In the genomic region with DNA sequence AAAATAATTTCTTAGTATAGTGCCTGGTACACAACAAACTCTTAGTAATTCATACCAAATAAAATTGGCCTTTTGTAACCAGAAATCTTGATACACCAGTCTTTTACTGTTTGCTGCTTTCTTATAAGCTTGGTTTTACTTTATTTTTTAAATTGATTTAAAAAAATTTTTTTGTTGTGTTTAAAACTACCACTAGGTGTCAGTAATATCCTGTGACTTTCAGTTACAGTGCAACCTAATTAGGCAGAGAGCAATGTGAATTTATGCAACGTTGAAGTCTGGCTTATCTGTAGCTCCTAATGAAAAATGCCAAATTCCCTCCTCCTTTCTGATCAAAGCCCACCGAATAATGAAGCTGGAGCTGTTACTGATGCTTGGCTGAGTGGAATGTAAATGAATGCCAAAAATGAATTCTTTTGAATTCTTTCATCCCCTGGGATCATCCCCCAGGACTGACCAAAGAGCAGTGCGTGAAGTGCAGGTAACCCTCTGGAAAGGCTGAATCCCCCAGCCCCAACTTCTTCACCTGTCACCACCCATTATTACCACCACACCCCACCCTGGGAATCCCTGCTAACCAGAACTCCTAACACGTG, we compare ENCODE assay signal across 1 cellular context.
TF ChIP-seq lines count a peak whose summit lies in the region.

No MANE protein-coding gene starts in this region.

TF ChIP-seq in HepG2, 621 proteins besides CTCF, POLR2A, EP300 and RAD21 (continued from another document and continues in another):
- TF ChIP-seq, protein P1, sequence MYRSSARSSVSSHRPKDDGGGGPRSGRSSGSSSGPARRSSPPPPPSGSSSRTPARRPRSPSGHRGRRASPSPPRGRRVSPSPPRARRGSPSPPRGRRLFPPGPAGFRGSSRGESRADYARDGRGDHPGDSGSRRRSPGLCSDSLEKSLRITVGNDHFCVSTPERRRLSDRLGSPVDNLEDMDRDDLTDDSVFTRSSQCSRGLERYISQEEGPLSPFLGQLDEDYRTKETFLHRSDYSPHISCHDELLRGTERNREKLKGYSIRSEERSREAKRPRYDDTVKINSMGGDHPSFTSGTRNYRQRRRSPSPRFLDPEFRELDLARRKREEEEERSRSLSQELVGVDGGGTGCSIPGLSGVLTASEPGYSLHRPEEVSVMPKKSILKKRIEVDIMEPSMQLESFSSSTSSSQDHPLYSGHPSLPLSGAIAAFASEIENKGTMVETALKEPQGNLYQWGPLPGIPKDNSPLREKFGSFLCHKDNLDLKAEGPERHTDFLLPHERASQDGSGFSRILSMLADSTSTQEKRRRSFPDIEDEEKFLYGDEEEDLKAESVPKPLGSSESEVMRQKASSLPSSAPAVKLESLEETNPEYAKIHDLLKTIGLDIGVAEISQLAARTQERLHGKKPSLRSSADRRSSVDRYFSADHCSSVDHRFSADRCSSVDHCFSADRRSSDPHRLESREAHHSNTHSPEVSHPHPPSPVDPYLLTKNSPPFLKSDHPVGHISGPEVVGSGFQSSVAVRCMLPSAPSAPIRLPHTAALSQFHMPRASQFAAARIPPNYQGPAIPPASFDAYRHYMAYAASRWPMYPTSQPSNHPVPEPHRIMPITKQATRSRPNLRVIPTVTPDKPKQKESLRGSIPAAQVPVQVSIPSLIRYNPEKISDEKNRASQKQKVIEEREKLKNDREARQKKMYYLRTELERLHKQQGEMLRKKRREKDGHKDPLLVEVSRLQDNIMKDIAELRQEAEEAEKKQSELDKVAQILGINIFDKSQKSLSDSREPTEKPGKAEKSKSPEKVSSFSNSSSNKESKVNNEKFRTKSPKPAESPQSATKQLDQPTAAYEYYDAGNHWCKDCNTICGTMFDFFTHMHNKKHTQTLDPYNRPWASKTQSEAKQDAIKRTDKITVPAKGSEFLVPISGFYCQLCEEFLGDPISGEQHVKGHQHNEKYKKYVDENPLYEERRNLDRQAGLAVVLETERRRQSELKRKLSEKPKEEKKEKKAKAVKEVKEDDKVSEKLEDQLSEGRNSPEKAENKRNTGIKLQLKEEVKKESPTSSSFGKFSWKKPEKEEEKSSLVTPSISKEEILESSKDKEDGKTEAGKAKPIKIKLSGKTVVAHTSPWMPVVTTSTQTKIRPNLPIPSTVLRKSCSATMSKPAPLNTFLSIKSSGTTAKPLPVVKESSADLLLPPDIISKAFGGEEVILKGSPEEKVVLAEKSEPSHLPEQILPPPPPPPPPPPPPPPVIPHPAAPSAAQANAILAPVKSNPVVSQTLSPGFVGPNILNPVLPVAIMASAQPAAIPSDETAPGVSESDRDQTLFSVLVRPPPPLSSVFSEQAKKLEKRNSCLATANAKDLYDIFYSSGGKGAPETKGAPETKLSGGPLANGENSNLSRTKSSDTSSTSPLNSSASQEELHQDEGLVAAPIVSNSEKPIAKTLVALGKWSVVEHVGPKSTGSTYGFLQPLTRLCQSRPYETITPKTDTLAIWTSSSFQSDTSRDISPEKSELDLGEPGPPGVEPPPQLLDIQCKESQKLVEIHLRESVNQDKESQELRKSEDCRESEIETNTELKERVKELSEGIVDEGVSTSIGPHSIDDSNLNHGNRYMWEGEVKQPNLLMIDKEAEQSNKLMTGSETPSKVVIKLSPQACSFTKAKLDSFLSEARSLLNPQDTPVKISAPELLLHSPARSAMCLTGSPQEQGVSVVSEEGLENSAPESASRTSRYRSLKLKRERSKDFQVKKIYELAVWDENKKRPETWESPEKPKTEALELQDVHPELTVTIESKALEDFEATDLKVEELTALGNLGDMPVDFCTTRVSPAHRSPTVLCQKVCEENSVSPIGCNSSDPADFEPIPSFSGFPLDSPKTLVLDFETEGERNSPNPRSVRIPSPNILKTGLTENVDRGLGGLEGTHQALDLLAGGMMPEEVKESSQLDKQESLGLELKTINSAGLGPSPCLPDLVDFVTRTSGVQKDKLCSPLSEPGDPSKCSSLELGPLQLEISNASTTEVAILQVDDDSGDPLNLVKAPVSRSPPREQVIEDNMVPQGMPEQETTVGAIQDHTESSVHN (CRISPR knock-in tag; IDR thresholded peaks at IDR 0.05) = no peak
- TF ChIP-seq SIX4 (CRISPR knock-in tag; IDR thresholded peaks at IDR 0.05) (no peak), ZNF556 (CRISPR knock-in tag; IDR thresholded peaks at IDR 0.05; ENCODE audit: borderline replicate concordance) (no peak), ISX (CRISPR knock-in tag; conservative IDR thresholded peaks at IDR 0.05) (no peak), HMGA1 (CRISPR knock-in tag; conservative IDR thresholded peaks at IDR 0.05) (no peak), ZBTB42 (CRISPR knock-in tag; IDR thresholded peaks at IDR 0.05) (no peak), ERF (CRISPR knock-in tag; IDR thresholded peaks at IDR 0.05) (no peak), ZC3H4 (CRISPR knock-in tag; IDR thresholded peaks at IDR 0.05; ENCODE audit: borderline replicate concordance) (no peak), KAT2B (IDR thresholded peaks at IDR 0.05; ENCODE audit: borderline replicate concordance, low read depth, low read length) (no peak), WIZ (CRISPR knock-in tag; IDR thresholded peaks at IDR 0.05) (no peak), ZNF446 (CRISPR knock-in tag; IDR thresholded peaks at IDR 0.05) (no peak), CEBPG (CRISPR knock-in tag; IDR thresholded peaks at IDR 0.05) (peak; percentile 58; the same call in 1 of the 2 replicates), U2AF2 (IDR thresholded peaks at IDR 0.05; ENCODE audit: low read depth, low read length) (no peak), ZNF235 (CRISPR knock-in tag; IDR thresholded peaks at IDR 0.05; ENCODE audit: borderline replicate concordance) (no peak), RELA (CRISPR knock-in tag; IDR thresholded peaks at IDR 0.05) (no peak), CCDC6 (CRISPR knock-in tag; IDR thresholded peaks at IDR 0.05) (no peak), KDM5A (IDR thresholded peaks at IDR 0.05; ENCODE audit: borderline replicate concordance, low read length) (peak; percentile 73; the same call in 1 of the 2 replicates)
- TF ChIP-seq, protein P2, sequence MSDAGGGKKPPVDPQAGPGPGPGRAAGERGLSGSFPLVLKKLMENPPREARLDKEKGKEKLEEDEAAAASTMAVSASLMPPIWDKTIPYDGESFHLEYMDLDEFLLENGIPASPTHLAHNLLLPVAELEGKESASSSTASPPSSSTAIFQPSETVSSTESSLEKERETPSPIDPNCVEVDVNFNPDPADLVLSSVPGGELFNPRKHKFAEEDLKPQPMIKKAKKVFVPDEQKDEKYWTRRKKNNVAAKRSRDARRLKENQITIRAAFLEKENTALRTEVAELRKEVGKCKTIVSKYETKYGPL (CRISPR knock-in tag; IDR thresholded peaks at IDR 0.05) = 0 out of 2 replicates have a peak, but pooled peaks have one; percentile 32
- TF ChIP-seq, protein P3, sequence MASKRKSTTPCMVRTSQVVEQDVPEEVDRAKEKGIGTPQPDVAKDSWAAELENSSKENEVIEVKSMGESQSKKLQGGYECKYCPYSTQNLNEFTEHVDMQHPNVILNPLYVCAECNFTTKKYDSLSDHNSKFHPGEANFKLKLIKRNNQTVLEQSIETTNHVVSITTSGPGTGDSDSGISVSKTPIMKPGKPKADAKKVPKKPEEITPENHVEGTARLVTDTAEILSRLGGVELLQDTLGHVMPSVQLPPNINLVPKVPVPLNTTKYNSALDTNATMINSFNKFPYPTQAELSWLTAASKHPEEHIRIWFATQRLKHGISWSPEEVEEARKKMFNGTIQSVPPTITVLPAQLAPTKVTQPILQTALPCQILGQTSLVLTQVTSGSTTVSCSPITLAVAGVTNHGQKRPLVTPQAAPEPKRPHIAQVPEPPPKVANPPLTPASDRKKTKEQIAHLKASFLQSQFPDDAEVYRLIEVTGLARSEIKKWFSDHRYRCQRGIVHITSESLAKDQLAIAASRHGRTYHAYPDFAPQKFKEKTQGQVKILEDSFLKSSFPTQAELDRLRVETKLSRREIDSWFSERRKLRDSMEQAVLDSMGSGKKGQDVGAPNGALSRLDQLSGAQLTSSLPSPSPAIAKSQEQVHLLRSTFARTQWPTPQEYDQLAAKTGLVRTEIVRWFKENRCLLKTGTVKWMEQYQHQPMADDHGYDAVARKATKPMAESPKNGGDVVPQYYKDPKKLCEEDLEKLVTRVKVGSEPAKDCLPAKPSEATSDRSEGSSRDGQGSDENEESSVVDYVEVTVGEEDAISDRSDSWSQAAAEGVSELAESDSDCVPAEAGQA (IDR thresholded peaks at IDR 0.05; ENCODE audit: low read depth) = no peak
- TF ChIP-seq, protein P3 (CRISPR knock-in tag; IDR thresholded peaks at IDR 0.05; ENCODE audit: borderline replicate concordance) = no peak
- TF ChIP-seq, protein P4, sequence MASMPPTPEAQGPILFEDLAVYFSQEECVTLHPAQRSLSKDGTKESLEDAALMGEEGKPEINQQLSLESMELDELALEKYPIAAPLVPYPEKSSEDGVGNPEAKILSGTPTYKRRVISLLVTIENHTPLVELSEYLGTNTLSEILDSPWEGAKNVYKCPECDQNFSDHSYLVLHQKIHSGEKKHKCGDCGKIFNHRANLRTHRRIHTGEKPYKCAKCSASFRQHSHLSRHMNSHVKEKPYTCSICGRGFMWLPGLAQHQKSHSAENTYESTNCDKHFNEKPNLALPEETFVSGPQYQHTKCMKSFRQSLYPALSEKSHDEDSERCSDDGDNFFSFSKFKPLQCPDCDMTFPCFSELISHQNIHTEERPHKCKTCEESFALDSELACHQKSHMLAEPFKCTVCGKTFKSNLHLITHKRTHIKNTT (CRISPR knock-in tag; IDR thresholded peaks at IDR 0.05) = no peak
- TF ChIP-seq, protein P5, sequence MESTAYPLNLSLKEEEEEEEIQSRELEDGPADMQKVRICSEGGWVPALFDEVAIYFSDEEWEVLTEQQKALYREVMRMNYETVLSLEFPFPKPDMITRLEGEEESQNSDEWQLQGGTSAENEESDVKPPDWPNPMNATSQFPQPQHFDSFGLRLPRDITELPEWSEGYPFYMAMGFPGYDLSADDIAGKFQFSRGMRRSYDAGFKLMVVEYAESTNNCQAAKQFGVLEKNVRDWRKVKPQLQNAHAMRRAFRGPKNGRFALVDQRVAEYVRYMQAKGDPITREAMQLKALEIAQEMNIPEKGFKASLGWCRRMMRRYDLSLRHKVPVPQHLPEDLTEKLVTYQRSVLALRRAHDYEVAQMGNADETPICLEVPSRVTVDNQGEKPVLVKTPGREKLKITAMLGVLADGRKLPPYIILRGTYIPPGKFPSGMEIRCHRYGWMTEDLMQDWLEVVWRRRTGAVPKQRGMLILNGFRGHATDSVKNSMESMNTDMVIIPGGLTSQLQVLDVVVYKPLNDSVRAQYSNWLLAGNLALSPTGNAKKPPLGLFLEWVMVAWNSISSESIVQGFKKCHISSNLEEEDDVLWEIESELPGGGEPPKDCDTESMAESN (CRISPR knock-in tag; conservative IDR thresholded peaks at IDR 0.05) = no peak
- TF ChIP-seq, protein P6, sequence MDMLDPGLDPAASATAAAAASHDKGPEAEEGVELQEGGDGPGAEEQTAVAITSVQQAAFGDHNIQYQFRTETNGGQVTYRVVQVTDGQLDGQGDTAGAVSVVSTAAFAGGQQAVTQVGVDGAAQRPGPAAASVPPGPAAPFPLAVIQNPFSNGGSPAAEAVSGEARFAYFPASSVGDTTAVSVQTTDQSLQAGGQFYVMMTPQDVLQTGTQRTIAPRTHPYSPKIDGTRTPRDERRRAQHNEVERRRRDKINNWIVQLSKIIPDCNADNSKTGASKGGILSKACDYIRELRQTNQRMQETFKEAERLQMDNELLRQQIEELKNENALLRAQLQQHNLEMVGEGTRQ (IDR thresholded peaks at IDR 0.05; ENCODE audit: low read depth, low read length) = no peak
- TF ChIP-seq, protein P6 (CRISPR knock-in tag; IDR thresholded peaks at IDR 0.05; ENCODE audit: borderline replicate concordance) = no peak
- TF ChIP-seq, protein P7, sequence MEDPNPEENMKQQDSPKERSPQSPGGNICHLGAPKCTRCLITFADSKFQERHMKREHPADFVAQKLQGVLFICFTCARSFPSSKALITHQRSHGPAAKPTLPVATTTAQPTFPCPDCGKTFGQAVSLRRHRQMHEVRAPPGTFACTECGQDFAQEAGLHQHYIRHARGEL (CRISPR knock-in tag; IDR thresholded peaks at IDR 0.05) = no peak
- TF ChIP-seq, protein P8, sequence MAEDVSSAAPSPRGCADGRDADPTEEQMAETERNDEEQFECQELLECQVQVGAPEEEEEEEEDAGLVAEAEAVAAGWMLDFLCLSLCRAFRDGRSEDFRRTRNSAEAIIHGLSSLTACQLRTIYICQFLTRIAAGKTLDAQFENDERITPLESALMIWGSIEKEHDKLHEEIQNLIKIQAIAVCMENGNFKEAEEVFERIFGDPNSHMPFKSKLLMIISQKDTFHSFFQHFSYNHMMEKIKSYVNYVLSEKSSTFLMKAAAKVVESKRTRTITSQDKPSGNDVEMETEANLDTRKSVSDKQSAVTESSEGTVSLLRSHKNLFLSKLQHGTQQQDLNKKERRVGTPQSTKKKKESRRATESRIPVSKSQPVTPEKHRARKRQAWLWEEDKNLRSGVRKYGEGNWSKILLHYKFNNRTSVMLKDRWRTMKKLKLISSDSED (CRISPR knock-in tag; IDR thresholded peaks at IDR 0.05) = no peak
